ENCODE assay signal across 8 cellular contexts in genomic region chr1:1021010-1021845, GRCh38. TPM values are rescaled to one million over a fixed set of nuclear protein-coding genes. Genes with fewer than 3 reads are reported as not detected.
A peak's percentile ranks its signal among the peaks of the same experiment; 100 is the strongest.
DNase-seq lines count a peak whose midpoint lies in the region; TF ChIP-seq lines count a peak whose summit lies in the region.

No MANE protein-coding gene starts in this region.

- 18 to 27% methylated on average over 31 to 32 of the region's 32 CpGs for WGBS in esophagus, 2 donors

- H3K4me3 ChIP-seq in esophagus (ENCODE audit: low read depth in 1 of 2, low read length in 2 of 2) (peak overlapping the region; percentile 42 to 69), MM.1S (ENCODE audit: low read length) (no peak overlapping the region)

- no peaks in the 10 kb centered on the region for H4K20me1 ChIP-seq in MM.1S (ENCODE audit: insufficient read depth, low read length)

- no peak overlapping the region for H2AFZ ChIP-seq in MM.1S (ENCODE audit: low read length)

- H3K27ac ChIP-seq in RWPE1 (peak overlapping the region; percentile 98), esophagus (ENCODE audit: low read depth in 2 of 2, low read length in 1 of 2) (peak overlapping the region in 1 of 2 donors; percentile 17), MM.1S (ENCODE audit: low read length) (no peak overlapping the region)

- POLR2A ChIA-PET in RWPE1 (lab: Yijun Ruan, JAX; ENCODE audit: low non-redundant PET) = interaction anchor here (0.6 to 1.4 kb wide), 2 partner anchors 11 to 31 kb away, joined by 3 to 4 read pairs; no protein-coding TSS in a partner anchor

- H3K27me3 ChIP-seq in esophagus (ENCODE audit: control insufficient read depth in 1 of 2, insufficient read depth in 2 of 2, low read length in 2 of 2) (no peaks in the 10 kb centered on the region), MM.1S (replicated peaks; ENCODE audit: insufficient read depth, low read length) (peaks cover 60% of the 10 kb centered on the region)

- H3K36me3 Mint-ChIP-seq in activated naive CD4-positive, alpha-beta T cell treated with anti-CD3 and anti-CD28 coated beads, Interleukin-2, amount 10 ng/mL, durations not matched to agents 7 days and 5 days = peaks cover 7% of the 10 kb centered on the region
- H3K36me3 Mint-ChIP-seq in nephron (ENCODE audit: low read depth) = no peaks in the 10 kb centered on the region

- H3K9me3 Mint-ChIP-seq in activated naive CD4-positive, alpha-beta T cell treated with anti-CD3 and anti-CD28 coated beads, Interleukin-2, amount 10 ng/mL, durations not matched to agents 7 days and 5 days = no peaks in the 10 kb centered on the region
- no peaks in the 10 kb centered on the region for H3K9me3 Mint-ChIP-seq in nephron

- H3K4me1 ChIP-seq in esophagus (ENCODE audit: control insufficient read depth in 2 of 2, insufficient read depth in 2 of 2, low read length in 1 of 2) (peaks cover 9 to 22% of the 10 kb centered on the region in 2 donors), MM.1S (ENCODE audit: low read length) (no peaks in the 10 kb centered on the region)

- peaks cover 0 to 3% of the 10 kb centered on the region in 2 donors for H3K36me3 ChIP-seq in esophagus (ENCODE audit: control insufficient read depth in 2 of 2, insufficient read depth in 2 of 2, low read length in 1 of 2)
- H3K36me3 ChIP-seq in MM.1S (replicated peaks; ENCODE audit: insufficient read depth, low read length) = no peaks in the 10 kb centered on the region

- H3K9ac ChIP-seq in MM.1S (ENCODE audit: low read length) = no peak overlapping the region

- peaks cover 25% of the 10 kb centered on the region for H3K4me1 Mint-ChIP-seq in activated naive CD4-positive, alpha-beta T cell treated with anti-CD3 and anti-CD28 coated beads, Interleukin-2, amount 10 ng/mL, durations not matched to agents 7 days and 5 days
- H3K4me1 Mint-ChIP-seq in nephron = peaks cover 26% of the 10 kb centered on the region

- CTCF ChIA-PET in activated naive CD4-positive, alpha-beta T cell treated with anti-CD3 and anti-CD28 coated beads, Interleukin-2, amount 10 ng/mL, durations not matched to agents 7 days and 5 days (lab: Charles Lee) = interaction anchor here (0.8 kb wide), 1 partner anchor 19 kb away, joined by 3 read pairs; no protein-coding TSS in a partner anchor
- CTCF ChIA-PET in RWPE1 (lab: Yijun Ruan, JAX) = interaction anchor here (0.6 kb wide), 1 partner anchor 15 kb away, joined by 4 read pairs; no protein-coding TSS in a partner anchor

- H3K27me3 Mint-ChIP-seq in activated naive CD4-positive, alpha-beta T cell treated with anti-CD3 and anti-CD28 coated beads, Interleukin-2, amount 10 ng/mL, durations not matched to agents 7 days and 5 days = peaks cover 43% of the 10 kb centered on the region
- H3K27me3 Mint-ChIP-seq in nephron (ENCODE audit: low read depth) = no peaks in the 10 kb centered on the region

- H3K4me2 ChIP-seq in MM.1S (ENCODE audit: low read depth, low read length) = no peak overlapping the region

- no peak overlapping the region for H3K27ac Mint-ChIP-seq in activated naive CD4-positive, alpha-beta T cell treated with anti-CD3 and anti-CD28 coated beads, Interleukin-2, amount 10 ng/mL, durations not matched to agents 7 days and 5 days
- H3K27ac Mint-ChIP-seq in nephron = peak overlapping the region in 1 of 3 experiments; percentile 50

- no peak for DNase-seq in activated naive CD4-positive, alpha-beta T cell treated with anti-CD3 and anti-CD28 coated beads, Interleukin-2, amount 10 ng/mL, durations not matched to agents 7 days and 5 days
- no peak for DNase-seq in activated naive CD4-positive, alpha-beta T cell (lab: John Stamatoyannopoulos, UW)
- peak; percentile 51 for DNase-seq in RWPE1 (ENCODE audit: low spot score)
- no peak for DNase-seq in stimulated activated CD4-positive, alpha-beta T cell treated with anti-CD3 and anti-CD28 coated beads, Interleukin-4, amount 100 ng/mL, for 4 hours
- DNase-seq in globus pallidus (ENCODE audit: low spot score) = no peak
- DNase-seq in MM.1S = no peak

- no peak for TF ChIP-seq CTCF in RWPE1 (conservative IDR thresholded peaks at IDR 0.05; ENCODE audit: low read depth)
- no peak for TF ChIP-seq CTCF in nephron (IDR thresholded peaks at IDR 0.05; ENCODE audit: unreplicated experiment in 3 of 3)
- no peak for TF ChIP-seq CTCF in MM.1S (IDR thresholded peaks at IDR 0.05; ENCODE audit: low read length)

- H3K4me3 Mint-ChIP-seq in activated naive CD4-positive, alpha-beta T cell treated with anti-CD3 and anti-CD28 coated beads, Interleukin-2, amount 10 ng/mL, durations not matched to agents 7 days and 5 days = peak overlapping the region; percentile 41
- peak overlapping the region; percentile 80 to 87 (median 83) for H3K4me3 Mint-ChIP-seq in nephron

- H3K9me3 ChIP-seq in esophagus (ENCODE audit: control insufficient read depth in 2 of 2, insufficient read depth in 1 of 2, low read depth in 1 of 2, low read length in 1 of 2) = no peaks in the 10 kb centered on the region
- no peaks in the 10 kb centered on the region for H3K9me3 ChIP-seq in MM.1S (replicated peaks; ENCODE audit: insufficient read depth, low read length)

- no peaks in the 10 kb centered on the region for H3K79me2 ChIP-seq in MM.1S (ENCODE audit: low read length)

- H3K9me2 ChIP-seq in MM.1S (replicated peaks; ENCODE audit: insufficient read depth, low read length) = no peaks in the 10 kb centered on the region

- H3F3A ChIP-seq in MM.1S (ENCODE audit: insufficient read depth, low read length) = no peaks in the 10 kb centered on the region

RNA-seq across cellular contexts. Expression of gene AGRN, which starts 1.3 kb away (rescaled TPM):
- polyA plus RNA-seq in esophagus = 10 to 100 TPM; 17.0 to 40.6 TPM

RNA-seq across cellular contexts. Expression of gene ISG15, which starts 7.9 kb away (rescaled TPM):
- polyA plus RNA-seq in esophagus = 10 to 100 TPM; 17.8 to 40.7 TPM

RNA-seq across cellular contexts. Expression of gene HES4, which starts 21.3 kb away (rescaled TPM):
- 10 to 100 TPM; 15.1 to 20.2 TPM for polyA plus RNA-seq in esophagus

RNA-seq across cellular contexts. Expression of gene PERM1, which starts 39.3 kb away (rescaled TPM):
- polyA plus RNA-seq in esophagus = 1 to 10 TPM in 1 of 2 donors, under 1 TPM in 1; 0.47 to 3.4 TPM

RNA-seq across cellular contexts. Expression of gene RNF223, which starts 52.9 kb away (rescaled TPM):
- polyA plus RNA-seq in esophagus = 10 to 100 TPM; 28.2 to 44.2 TPM
